ENCODE assay signal across 18 cellular contexts in the genomic region with DNA sequence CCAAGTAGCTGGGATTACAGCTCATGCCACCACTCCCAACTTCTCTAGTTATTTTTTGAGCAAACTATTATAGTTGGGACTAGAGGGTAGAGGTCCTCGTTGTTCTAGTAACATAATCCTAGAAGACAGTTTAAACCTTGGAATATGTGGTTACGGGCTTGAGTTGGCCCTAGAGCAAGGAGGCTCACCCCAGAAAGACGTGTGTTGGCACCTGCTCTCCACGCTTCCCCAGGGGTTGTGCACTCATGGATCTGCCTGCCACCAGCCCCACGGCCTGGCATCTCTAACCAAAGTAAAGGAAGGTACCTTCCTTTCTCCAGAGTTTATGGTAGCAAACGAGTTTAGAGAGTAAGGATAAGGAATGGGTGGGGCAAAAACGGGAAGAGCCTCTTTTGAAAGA.
DNase-seq lines count a peak whose midpoint lies in the region; ATAC-seq and TF ChIP-seq lines count a peak whose summit lies in the region.
"Had no signal": no experiment of that assay in that cellular context is flagged by ENCODE, and none has a peak within 500 bp of the region (broad histone marks: within the 10 kb centered on the region; RNA-seq: fewer than 3 reads in every experiment).

No MANE protein-coding gene starts in this region.

- H3K36me3 ChIP-seq in H7 (replicated peaks; ENCODE audit: control insufficient read depth, insufficient read depth, low read length) (no peaks in the 10 kb centered on the region), osteoblast (ENCODE audit: insufficient read depth, low read length) (peaks cover 3% of the 10 kb centered on the region)
- H3K36me3 ChIP-seq: HAP-1 had no signal

- peaks cover 9% of the 10 kb centered on the region for H3K4me1 ChIP-seq in osteoblast (ENCODE audit: insufficient read depth, low read length)
- H3K4me1 ChIP-seq: HAP-1 had no signal

- no peak overlapping the region for H3K4me3 ChIP-seq in H7 (ENCODE audit: insufficient read depth, low read depth, low read length)
- H3K4me3 ChIP-seq in osteoblast (ENCODE audit: insufficient read depth, low read length) = no peak overlapping the region
- H3K4me3 ChIP-seq: GM23338, HAP-1 had no signal

- POLR2A ChIA-PET in activated CD8-positive, alpha-beta T cell treated with anti-CD3 and anti-CD28 coated beads, Interleukin-2, amount 10 ng/mL, durations not matched to agents 7 days and 5 days (lab: Charles Lee) = no interaction called here

- DNase-seq in natural killer cell treated with Interleukin-12 subunit alpha and Interleukin-12 subunit beta and Interleukin-15 and Interleukin-18, amount 100 ng/mL, for 72 hours (ENCODE audit: low spot score) = peak; percentile 18
- DNase-seq in natural killer cell (no peak), H7 (peak; percentile 20), osteoblast (ENCODE audit: insufficient read length, low spot score, missing footprints) (peak; percentile 69)
- DNase-seq in activated naive CD4-positive, alpha-beta T cell (lab: John Stamatoyannopoulos, UW) = no peak
- no peak for DNase-seq in activated CD8-positive, alpha-beta T cell treated with anti-CD3 and anti-CD28 coated beads, Interleukin-2, amount 10 ng/mL, durations not matched to agents 7 days and 5 days
- DNase-seq: C1 segment of cervical spinal cord; Calu3; CD4-positive, alpha-beta memory T cell; COR-L47; DMS53; DMS79 treated with DMSO at 0.1 percent for 48 hours; GF-D8; HFFc6 had no signal

- CTCF ChIA-PET in activated CD8-positive, alpha-beta T cell treated with anti-CD3 and anti-CD28 coated beads, Interleukin-2, amount 10 ng/mL, durations not matched to agents 7 days and 5 days (lab: Charles Lee) = no interaction called here

- H3K36me3 Mint-ChIP-seq in natural killer cell treated with Interleukin-12 subunit alpha and Interleukin-12 subunit beta and Interleukin-15 and Interleukin-18, amount 100 ng/mL, for 72 hours = no peaks in the 10 kb centered on the region
- no peaks in the 10 kb centered on the region for H3K36me3 Mint-ChIP-seq in natural killer cell
- no peaks in the 10 kb centered on the region for H3K36me3 Mint-ChIP-seq in activated CD8-positive, alpha-beta T cell treated with anti-CD3 and anti-CD28 coated beads, Interleukin-2, amount 10 ng/mL, durations not matched to agents 7 days and 5 days (ENCODE audit: low read depth)
- H3K36me3 Mint-ChIP-seq: CD4-positive, alpha-beta memory T cell had no signal

- intact Hi-C loops in natural killer cell (cut with micrococcal nuclease) = no loop called here

- no peak overlapping the region for H3K4me2 ChIP-seq in osteoblast (ENCODE audit: insufficient read depth, low read length)
- H3K4me2 ChIP-seq: GM23338 had no signal

- peaks cover 7 to 12% of the 10 kb centered on the region in 2 donors for H3K27me3 Mint-ChIP-seq in natural killer cell treated with Interleukin-12 subunit alpha and Interleukin-12 subunit beta and Interleukin-15 and Interleukin-18, amount 100 ng/mL, for 72 hours
- peaks cover 2 to 21% of the 10 kb centered on the region in 2 donors for H3K27me3 Mint-ChIP-seq in natural killer cell (ENCODE audit: low read depth in 2 of 2)
- H3K27me3 Mint-ChIP-seq in activated CD8-positive, alpha-beta T cell treated with anti-CD3 and anti-CD28 coated beads, Interleukin-2, amount 10 ng/mL, durations not matched to agents 7 days and 5 days (ENCODE audit: low read depth) = peaks cover 3% of the 10 kb centered on the region
- H3K27me3 Mint-ChIP-seq: B cell; CD4-positive, alpha-beta memory T cell had no signal

- H3K27ac ChIP-seq in osteoblast (ENCODE audit: low read depth, low read length) = no peak overlapping the region
- H3K27ac ChIP-seq: 22Rv1 had no signal

- no peak overlapping the region for H3K4me3 Mint-ChIP-seq in natural killer cell treated with Interleukin-12 subunit alpha and Interleukin-12 subunit beta and Interleukin-15 and Interleukin-18, amount 100 ng/mL, for 72 hours
- no peak overlapping the region for H3K4me3 Mint-ChIP-seq in natural killer cell
- no peak overlapping the region for H3K4me3 Mint-ChIP-seq in activated CD8-positive, alpha-beta T cell treated with anti-CD3 and anti-CD28 coated beads, Interleukin-2, amount 10 ng/mL, durations not matched to agents 7 days and 5 days
- H3K4me3 Mint-ChIP-seq: CD4-positive, alpha-beta memory T cell; GM23338; HFFc6 had no signal

- H4K20me1 ChIP-seq in osteoblast (ENCODE audit: insufficient read depth, low read length) = peaks cover 49% of the 10 kb centered on the region

- TF ChIP-seq CTCF in natural killer cell (IDR thresholded peaks at IDR 0.05) (no peak), osteoblast (IDR thresholded peaks at IDR 0.05; ENCODE audit: extremely low read depth, low read depth, low read length) (no peak)

- peaks cover 5 to 13% of the 10 kb centered on the region in 2 donors for H3K4me1 Mint-ChIP-seq in natural killer cell treated with Interleukin-12 subunit alpha and Interleukin-12 subunit beta and Interleukin-15 and Interleukin-18, amount 100 ng/mL, for 72 hours (ENCODE audit: low read depth in 2 of 2)
- peaks cover 10 to 12% of the 10 kb centered on the region in 2 donors for H3K4me1 Mint-ChIP-seq in natural killer cell
- H3K4me1 Mint-ChIP-seq in activated CD8-positive, alpha-beta T cell treated with anti-CD3 and anti-CD28 coated beads, Interleukin-2, amount 10 ng/mL, durations not matched to agents 7 days and 5 days (ENCODE audit: low read depth) = peaks cover 13% of the 10 kb centered on the region

- no peak overlapping the region for H2AFZ ChIP-seq in osteoblast (ENCODE audit: low read length)
- H2AFZ ChIP-seq: GM23338 had no signal

- peaks cover 41% of the 10 kb centered on the region for H3K79me2 ChIP-seq in osteoblast (ENCODE audit: insufficient read depth, low read length)

- H3K27ac Mint-ChIP-seq in natural killer cell treated with Interleukin-12 subunit alpha and Interleukin-12 subunit beta and Interleukin-15 and Interleukin-18, amount 100 ng/mL, for 72 hours = no peak overlapping the region
- H3K27ac Mint-ChIP-seq in natural killer cell = no peak overlapping the region
- no peak overlapping the region for H3K27ac Mint-ChIP-seq in activated CD8-positive, alpha-beta T cell treated with anti-CD3 and anti-CD28 coated beads, Interleukin-2, amount 10 ng/mL, durations not matched to agents 7 days and 5 days
- H3K27ac Mint-ChIP-seq: B cell, GM23338 had no signal

- no peak for ATAC-seq in natural killer cell treated with Interleukin-12 subunit alpha and Interleukin-12 subunit beta and Interleukin-15 and Interleukin-18, amount 100 ng/mL, for 72 hours
- no peak for ATAC-seq in natural killer cell
- ATAC-seq in activated CD8-positive, alpha-beta T cell treated with anti-CD3 and anti-CD28 coated beads, Interleukin-2, amount 10 ng/mL, durations not matched to agents 7 days and 5 days = no peak
- ATAC-seq: GM23338 had no signal

- no peaks in the 10 kb centered on the region for H3K9me3 ChIP-seq in osteoblast (ENCODE audit: low read depth, low read length)
- H3K9me3 ChIP-seq: HAP-1 had no signal

- no peaks in the 10 kb centered on the region for H3K9me3 Mint-ChIP-seq in natural killer cell treated with Interleukin-12 subunit alpha and Interleukin-12 subunit beta and Interleukin-15 and Interleukin-18, amount 100 ng/mL, for 72 hours
- no peaks in the 10 kb centered on the region for H3K9me3 Mint-ChIP-seq in natural killer cell
- no peaks in the 10 kb centered on the region for H3K9me3 Mint-ChIP-seq in activated CD8-positive, alpha-beta T cell treated with anti-CD3 and anti-CD28 coated beads, Interleukin-2, amount 10 ng/mL, durations not matched to agents 7 days and 5 days (ENCODE audit: insufficient read depth)
- H3K9me3 Mint-ChIP-seq: CD4-positive, alpha-beta memory T cell; GM23338; HFFc6 had no signal

- H3K27me3 ChIP-seq in H7 (ENCODE audit: control insufficient read depth, insufficient read depth, low read length) = no peaks in the 10 kb centered on the region
- no peaks in the 10 kb centered on the region for H3K27me3 ChIP-seq in osteoblast (ENCODE audit: insufficient read depth, low read length)

Comparison
In these comparisons a context has a peak if more than half of its experiments do, and no peak if none do; other contexts are left out.
1. DNase-seq: peak in natural killer cell treated with Interleukin-12 subunit alpha and Interleukin-12 subunit beta and Interleukin-15 and Interleukin-18, amount 100 ng/mL, for 72 hours (single experiment), H7 (single experiment) and osteoblast (single experiment); none in natural killer cell (single experiment), activated naive CD4-positive, alpha-beta T cell (0 of 4) and activated CD8-positive, alpha-beta T cell treated with anti-CD3 and anti-CD28 coated beads, Interleukin-2, amount 10 ng/mL, durations not matched to agents 7 days and 5 days (single experiment).